Comparison of ENCODE assay signal across 8 cellular contexts in genomic region chr9:98045234-98046160, GRCh38. TPM values are rescaled to one million over a fixed set of nuclear protein-coding genes. Genes with fewer than 3 reads are reported as not detected.
DNase-seq lines count a peak whose midpoint lies in the region; ATAC-seq, FAIRE-seq and TF ChIP-seq lines count a peak whose summit lies in the region.

No MANE protein-coding gene starts in this region.

- H3K27me3 Mint-ChIP-seq in progenitor cell of endocrine pancreas, result no peaks in the 10 kb centered on the region

- TF ChIP-seq CTCF in H1 (IDR thresholded peaks at IDR 0.05; ENCODE audit: control extremely low read depth in 1 of 3, insufficient read depth in 1 of 3, low read depth in 1 of 3, low read length in 3 of 3), result no peak
- TF ChIP-seq CTCF in upper lobe of right lung (IDR thresholded peaks at IDR 0.05), result peak; percentile 5
- no peak for TF ChIP-seq CTCF in progenitor cell of endocrine pancreas (IDR thresholded peaks at IDR 0.05; ENCODE audit: unreplicated experiment)

- H3K27ac ChIP-seq in right cardiac atrium (ENCODE audit: low read length), result no peak overlapping the region
- no peak overlapping the region for H3K27ac ChIP-seq in H1 (ENCODE audit: low read depth, low read length)
- peak overlapping the region; percentile 20 for H3K27ac ChIP-seq in upper lobe of right lung

- no peaks in the 10 kb centered on the region for H3K79me2 ChIP-seq in H1 (ENCODE audit: control insufficient read depth in 1 of 2, insufficient read depth in 2 of 2, low read length in 2 of 2)

- no peaks in the 10 kb centered on the region for H3K4me1 Mint-ChIP-seq in progenitor cell of endocrine pancreas (ENCODE audit: low read depth)

- no peak overlapping the region for H3K27ac Mint-ChIP-seq in progenitor cell of endocrine pancreas

- no peaks in the 10 kb centered on the region for H4K20me1 ChIP-seq in H1 (replicated peaks in 1 of 2; ENCODE audit: control insufficient read depth in 1 of 2, insufficient read depth in 2 of 2, low read length in 2 of 2)

- H2AFZ ChIP-seq in H1 (ENCODE audit: low read length), result 0 out of 2 replicates have a peak overlapping the region, but pooled peaks have one; percentile 35

- no peak overlapping the region for H3K4me3 Mint-ChIP-seq in progenitor cell of endocrine pancreas (ENCODE audit: low read depth)

- H3K9me3 ChIP-seq in right cardiac atrium (ENCODE audit: control insufficient read depth, low read length), result no peaks in the 10 kb centered on the region
- H3K9me3 ChIP-seq in H1 (ENCODE audit: insufficient read depth in 2 of 2, low read depth in 1 of 2, low read length in 1 of 2), result no peaks in the 10 kb centered on the region
- H3K9me3 ChIP-seq in upper lobe of right lung, result no peaks in the 10 kb centered on the region

- no peaks in the 10 kb centered on the region for H3K36me3 Mint-ChIP-seq in progenitor cell of endocrine pancreas (ENCODE audit: insufficient read depth)

- no peak overlapping the region for H3K4me2 ChIP-seq in H1 (ENCODE audit: insufficient read depth in 1 of 2, low read depth in 2 of 2, low read length in 2 of 2)

- POLR2A ChIA-PET in H1 (lab: Charles Lee; ENCODE audit: partially characterized antibody), result interaction anchor here (1.1 to 1.8 kb wide), 2 partner anchors 11 to 63 kb away, joined by 4 to 5 read pairs; partner anchors contain the start of genes ANP32B and NANS

- DNase-seq in right cardiac atrium (no peak), Right ventricle myocardium inferior (ENCODE audit: missing footprints) (no peak), SHP77 treated with DMSO at 0.1 percent for 48 hours (lab: John Stamatoyannopoulos, UW) (peak; percentile 91), H1 (ENCODE audit: low read depth in 1 of 2, low spot score in 2 of 2) (no peak), upper lobe of right lung (no peak), progenitor cell of endocrine pancreas (ENCODE audit: low spot score, unreplicated experiment) (no peak), HK-2 (ENCODE audit: unreplicated experiment) (no peak)

- no peak overlapping the region for H3K18ac ChIP-seq in H1 (ENCODE audit: extremely low read depth, low read length)

- no peak overlapping the region for H2BK5ac ChIP-seq in H1 (ENCODE audit: low read depth, low read length)

- CTCF ChIA-PET in H1 (lab: Charles Lee; ENCODE audit: partially characterized antibody), result interaction anchor here (0.5 to 4.0 kb wide), 10 partner anchors 9 to 189 kb away, joined by 3 to 25 read pairs (median 3); partner anchors contain the start of gene ANP32B

- no peak overlapping the region for H2BK120ac ChIP-seq in H1 (replicated peaks; ENCODE audit: low read depth, low read length)

- no peak overlapping the region for H3K14ac ChIP-seq in H1 (ENCODE audit: insufficient read length)

- FAIRE-seq in H1 (lab: Jason Lieb, UNC), result no peak

- no peaks in the 10 kb centered on the region for H3K4me1 ChIP-seq in right cardiac atrium (ENCODE audit: control insufficient read depth, insufficient read depth, low read length)
- H3K4me1 ChIP-seq in H1 (replicated peaks in 1 of 4; ENCODE audit: control insufficient read depth in 3 of 4, insufficient read depth in 4 of 4, low read length in 3 of 4), result no peaks in the 10 kb centered on the region
- H3K4me1 ChIP-seq in upper lobe of right lung, result no peaks in the 10 kb centered on the region

- H3K23me2 ChIP-seq in H1 (ENCODE audit: low read depth, low read length), result no peaks in the 10 kb centered on the region

- no peak overlapping the region for H3K23ac ChIP-seq in H1 (ENCODE audit: insufficient read length)

- TF ChIP-seq POLR2A in H1 (IDR thresholded peaks at IDR 0.05; ENCODE audit: control extremely low read depth in 1 of 2, low read depth in 2 of 2, low read length in 2 of 2), result no peak

- H4K8ac ChIP-seq in H1 (ENCODE audit: extremely low read depth, insufficient read depth, low read length), result no peak overlapping the region

- no peak overlapping the region for H4K5ac ChIP-seq in H1 (ENCODE audit: insufficient read length, low read depth, low read length)

- no peaks in the 10 kb centered on the region for H3K9me3 Mint-ChIP-seq in progenitor cell of endocrine pancreas (ENCODE audit: low read depth)

- no peaks in the 10 kb centered on the region for H3K36me3 ChIP-seq in H1 (ENCODE audit: control insufficient read depth in 2 of 4, insufficient read depth in 4 of 4, low read length in 3 of 4)
- H3K36me3 ChIP-seq in upper lobe of right lung, result no peaks in the 10 kb centered on the region

- H2BK15ac ChIP-seq in H1 (ENCODE audit: low read length), result no peak overlapping the region

- H3K56ac ChIP-seq in H1 (replicated peaks; ENCODE audit: insufficient read length, low read depth, low read length), result no peak overlapping the region

- TF ChIP-seq RAD21 in H1 (IDR thresholded peaks at IDR 0.05 in 1 of 2, conservative IDR thresholded peaks at IDR 0.05 in 1 of 2; ENCODE audit: low read depth in 2 of 2, low read length in 2 of 2), result no peak

- H2AK5ac ChIP-seq in H1 (ENCODE audit: low read depth, low read length), result no peak overlapping the region

- intact Hi-C loops in right cardiac atrium (cut with DNase I), result no loop called here
- intact Hi-C loops in Right ventricle myocardium inferior (cut with DNase I), result no loop called here
- intact Hi-C loops in upper lobe of right lung (cut with DNase I), result no loop called here

- no peak for ATAC-seq in right cardiac atrium
- ATAC-seq in Right ventricle myocardium inferior, result no peak
- ATAC-seq in HG03159 (IDR thresholded peaks at IDR 0.05; ENCODE audit: unreplicated experiment), result peak; percentile 84
- peak; percentile 79 for ATAC-seq in upper lobe of right lung

- no peak for TF ChIP-seq EP300 in H1 (IDR thresholded peaks at IDR 0.05; ENCODE audit: borderline replicate concordance in 1 of 2, low read depth in 2 of 2, low read length in 2 of 2)

- no peaks in the 10 kb centered on the region for H3K79me1 ChIP-seq in H1 (ENCODE audit: low read depth, low read length)

- H3K4me3 ChIP-seq in right cardiac atrium (ENCODE audit: low read length), result peak overlapping the region; percentile 10
- no peak overlapping the region for H3K4me3 ChIP-seq in H1 (ENCODE audit: extremely low read depth in 1 of 4, insufficient read depth in 2 of 4, low read depth in 3 of 4, low read length in 4 of 4)
- H3K4me3 ChIP-seq in upper lobe of right lung, result peak overlapping the region; percentile 23

- H3K4ac ChIP-seq in H1 (replicated peaks; ENCODE audit: insufficient read length, low read depth, low read length), result no peak overlapping the region

- WGBS in right cardiac atrium, result 69% methylated on average over 6 of the region's 6 CpGs
- WGBS in H1 (ENCODE audit: extremely low coverage in 1 of 2, insufficient coverage in 1 of 2, insufficient read length in 1 of 2, insufficient replicate concordance in 2 of 2, low coverage in 1 of 2, low lambda C conversion rate in 2 of 2, missing lambda C conversion rate in 1 of 2), 2 experiments, result 92% methylated on average over 6 of the region's 6 CpGs; no CpG with 5 or more reads in 1 of the 2 experiments

- no peak overlapping the region for H2BK12ac ChIP-seq in H1 (ENCODE audit: low read depth, low read length)

- no peak overlapping the region for H2BK20ac ChIP-seq in H1 (ENCODE audit: low read length)

- H3K27me3 ChIP-seq in right cardiac atrium (ENCODE audit: control insufficient read depth, insufficient read depth), result no peaks in the 10 kb centered on the region
- no peaks in the 10 kb centered on the region; a peak in 2 of 7 replicates for H3K27me3 ChIP-seq in H1 (replicated peaks in 1 of 4; ENCODE audit: control insufficient read depth in 3 of 4, extremely low read depth in 1 of 4, insufficient read depth in 3 of 4, low read length in 3 of 4)
- H3K27me3 ChIP-seq in upper lobe of right lung, result no peaks in the 10 kb centered on the region

- H4K91ac ChIP-seq in H1 (replicated peaks; ENCODE audit: insufficient read length, low read length), result no peak overlapping the region

- H3K9ac ChIP-seq in H1 (replicated peaks in 1 of 4; ENCODE audit: extremely low read depth in 1 of 4, low read depth in 3 of 4, low read length in 3 of 4), result no peak overlapping the region

TF ChIP-seq in H1, 55 proteins besides CTCF, POLR2A, EP300 and RAD21 (continues in another document):
- TF ChIP-seq SP2 (IDR thresholded peaks at IDR 0.05; ENCODE audit: low read length), result no peak
- no peak for TF ChIP-seq USF2 (IDR thresholded peaks at IDR 0.05; ENCODE audit: low read length)
- TF ChIP-seq CBX8 (IDR thresholded peaks at IDR 0.05; ENCODE audit: borderline replicate concordance, low read depth, low read length), result no peak
- no peak for TF ChIP-seq SIX5 (IDR thresholded peaks at IDR 0.05; ENCODE audit: low read depth, low read length)
- no peak for TF ChIP-seq JUN (IDR thresholded peaks at IDR 0.05; ENCODE audit: low read depth, low read length)
- no peak for TF ChIP-seq MAX (IDR thresholded peaks at IDR 0.05)
- no peak for TF ChIP-seq ATF3 (IDR thresholded peaks at IDR 0.05; ENCODE audit: insufficient read depth, low read depth, low read length)
- TF ChIP-seq FOSL1 (IDR thresholded peaks at IDR 0.05; ENCODE audit: insufficient read depth, low read depth, low read length), result no peak

RNA-seq across cellular contexts. Expression of gene NANS, which starts 11.0 kb away (rescaled TPM):
- total RNA-seq in right cardiac atrium, result 10 to 100 TPM; 25.0 to 32.4 (median 30.2) TPM
- 37.2 TPM for polyA plus RNA-seq in right cardiac atrium
- total RNA-seq in Right ventricle myocardium inferior, result 37.2 TPM
- 64.0 and 67.3 TPM in 2 replicates for total RNA-seq in H1 (2021; fragmentation: NEBNext Ultra II Directional; extraction: Animal tissue kit (Norgen Biotek cat#: 25700))
- 56.5 and 63.7 TPM in 2 replicates for polyA plus RNA-seq in H1 (2011; rRNA removed)
- 74.6 TPM for polyA plus RNA-seq in H1 (2011; cell fraction: cytosol; rRNA removed)
- 39.6 TPM for polyA plus RNA-seq in H1 (2011; cell fraction: nucleus; rRNA removed)
- 77.1 to 80.1 TPM (median 78.4 TPM) in 4 replicates for polyA plus RNA-seq in H1 (2012, experiment 1 of 2)
- polyA plus RNA-seq in H1 (2012, experiment 2 of 2), result 56.3 TPM
- polyA plus RNA-seq in H1 (2013, experiment 1 of 2), result 58.8 TPM
- polyA plus RNA-seq in H1 (2013, experiment 2 of 2), result 60.7 TPM
- polyA minus RNA-seq in H1 (2011; rRNA and poly(A)+ RNA removed), result 38.2 and 39.1 TPM in 2 replicates
- polyA minus RNA-seq in H1 (2011; cell fraction: cytosol; rRNA and poly(A)+ RNA removed), result 27.5 TPM
- polyA minus RNA-seq in H1 (2011; cell fraction: nucleus; rRNA and poly(A)+ RNA removed), result 19.4 TPM
- total RNA-seq in upper lobe of right lung, result 53.8 TPM
- 31.9 and 33.8 TPM in 2 replicates for total RNA-seq in progenitor cell of endocrine pancreas

Comparison
In these comparisons a context has a peak if more than half of its experiments do, and no peak if none do; other contexts are left out.
1. ATAC-seq: peak in HG03159 (single experiment) and upper lobe of right lung (single experiment); none in right cardiac atrium (0 of 2) and Right ventricle myocardium inferior (single experiment).
2. H3K4me3 ChIP-seq: peak in right cardiac atrium (single experiment) and upper lobe of right lung (single experiment); none in H1 (0 of 4).